ENCODE assay signal across 29 cellular contexts in the genomic region with DNA sequence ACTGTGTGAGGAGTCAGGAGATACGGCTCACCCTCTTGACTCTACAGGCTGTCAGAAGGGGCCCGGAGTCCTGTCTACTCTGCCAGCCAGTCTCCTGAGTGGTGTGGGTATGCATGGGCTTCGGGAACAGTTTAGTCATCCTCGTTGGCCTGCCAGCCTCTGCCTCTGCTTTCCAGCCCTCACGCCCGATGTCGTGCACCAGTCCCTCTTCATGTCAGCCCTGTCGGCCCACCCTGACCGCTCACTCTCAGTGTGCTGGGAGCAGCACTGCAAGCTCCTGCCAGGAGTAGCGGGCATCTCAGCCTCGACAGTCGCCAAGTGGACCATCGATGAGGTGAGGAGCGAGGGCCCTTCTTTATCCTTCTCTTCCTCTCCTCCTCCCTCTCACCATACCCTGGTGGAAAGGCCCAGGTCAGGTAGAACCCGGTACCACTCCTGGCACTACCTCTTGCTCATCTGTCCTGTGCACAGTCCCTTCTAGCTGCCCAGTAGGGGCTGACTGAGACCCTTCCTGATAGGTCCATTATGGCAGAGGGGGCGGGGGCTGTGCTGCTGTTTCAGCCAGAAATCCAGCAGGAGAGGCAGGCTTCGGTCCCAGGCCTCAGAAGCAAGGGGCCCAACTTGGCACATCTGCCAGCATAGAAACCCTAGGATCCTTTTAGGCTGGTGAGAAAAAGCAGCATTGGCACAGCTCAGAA. TPM values are rescaled to one million over a fixed set of nuclear protein-coding genes. Genes with fewer than 3 reads are reported as not detected.
"Had no signal": no experiment of that assay in that cellular context is flagged by ENCODE, and none has a peak within 500 bp of the region (broad histone marks: within the 10 kb centered on the region; RNA-seq: fewer than 3 reads in every experiment).

No MANE protein-coding gene starts in this region.

- H3K27me3 ChIP-seq: colonic mucosa, esophagus squamous epithelium, pancreas, sigmoid colon, tibial nerve, upper lobe of left lung, uterus had no signal

- H3K4me1 ChIP-seq: colonic mucosa, esophagus squamous epithelium, sigmoid colon, tibial nerve, upper lobe of left lung, uterus had no signal

- DNase-seq: colonic mucosa; dermis blood vessel endothelial cell; effector memory CD4-positive, alpha-beta T cell; erythroblast; esophagus squamous epithelium; foreskin melanocyte; hypothalamus; immature natural killer cell; mucosa of descending colon; naive thymus-derived CD4-positive, alpha-beta T cell; nephron progenitor cell; occipital lobe; sigmoid colon; stimulated activated CD4-positive, alpha-beta T cell treated with anti-CD3 and anti-CD28 coated beads, Interleukin-2, amount 100 ng/mL, for 24 hours; stimulated activated CD4-positive, alpha-beta T cell treated with anti-CD3 and anti-CD28 coated beads, Interleukin-4, amount 100 ng/mL, for 24 hours; stimulated activated naive CD4-positive, alpha-beta T cell treated with Interleukin-2 at 50 U/mL for 16 hours; substantia nigra; upper lobe of left lung; uterus had no signal

- H3K9me3 ChIP-seq: colonic mucosa, esophagus squamous epithelium, mucosa of descending colon, pancreas, sigmoid colon, thoracic aorta, tibial nerve, upper lobe of left lung, uterus had no signal

- H3K27ac ChIP-seq: colonic mucosa, esophagus squamous epithelium, pancreas, sigmoid colon, thoracic aorta, tibial nerve, upper lobe of left lung, uterus had no signal

- ATAC-seq: mucosa of descending colon; naive thymus-derived CD4-positive, alpha-beta T cell; stimulated activated effector memory CD8-positive, alpha-beta T cell treated with anti-CD3 and anti-CD28 coated beads, Interleukin-12 subunit alpha, Interleukin-12 subunit beta, amount 100 ng/mL, for 72 hours had no signal

- H3K4me1 Mint-ChIP-seq: central memory CD8-positive, alpha-beta T cell; immature natural killer cell; mesothelial cell of epicardium; nephron progenitor cell had no signal

- FAIRE-seq: endometrium, keratinocyte, pancreas had no signal

- H3K9me3 Mint-ChIP-seq: central memory CD8-positive, alpha-beta T cell; immature natural killer cell; memory B cell; mesothelial cell of epicardium; naive thymus-derived CD4-positive, alpha-beta T cell; nephron progenitor cell; stimulated activated effector memory CD8-positive, alpha-beta T cell treated with anti-CD3 and anti-CD28 coated beads, Interleukin-12 subunit alpha, Interleukin-12 subunit beta, amount 100 ng/mL, for 72 hours had no signal

- H3K36me3 Mint-ChIP-seq: immature natural killer cell had no signal

- H3K27me3 Mint-ChIP-seq: central memory CD8-positive, alpha-beta T cell; naive thymus-derived CD4-positive, alpha-beta T cell had no signal

- H3K4me3 Mint-ChIP-seq: central memory CD8-positive, alpha-beta T cell; immature natural killer cell; memory B cell; mesothelial cell of epicardium; naive thymus-derived CD4-positive, alpha-beta T cell; nephron progenitor cell; stimulated activated effector memory CD8-positive, alpha-beta T cell treated with anti-CD3 and anti-CD28 coated beads, Interleukin-12 subunit alpha, Interleukin-12 subunit beta, amount 100 ng/mL, for 72 hours had no signal

- H3K4me3 ChIP-seq: colonic mucosa, esophagus squamous epithelium, lung, mucosa of descending colon, pancreas, sigmoid colon, thoracic aorta, tibial nerve, upper lobe of left lung, uterus had no signal

- H3K36me3 ChIP-seq: colonic mucosa, pancreas, uterus had no signal

- H3K27ac Mint-ChIP-seq: immature natural killer cell; memory B cell; mesothelial cell of epicardium; naive thymus-derived CD4-positive, alpha-beta T cell; nephron progenitor cell had no signal

RNA-seq across cellular contexts. Expression of a gene that starts 18.7 kb away (rescaled TPM):
- total RNA-seq: occipital lobe had no signal
- polyA plus RNA-seq: immature natural killer cell; naive thymus-derived CD4-positive, alpha-beta T cell had no signal
